Comparison of ENCODE assay signal across 28 cellular contexts in genomic region chrX:43279341-43279808, GRCh38.
"Had no signal": no experiment of that assay in that cellular context is flagged by ENCODE, and none has a peak within 500 bp of the region (broad histone marks: within the 10 kb centered on the region; RNA-seq: fewer than 3 reads in every experiment).

No MANE protein-coding gene starts in this region.

- H3K4me2 ChIP-seq: hepatocyte had no signal

- H3K27ac ChIP-seq: colonic mucosa, coronary artery, dorsolateral prefrontal cortex, epithelial cell of prostate, esophagus muscularis mucosa, esophagus squamous epithelium, foreskin keratinocyte, gastrocnemius medialis, gastroesophageal sphincter, heart left ventricle, heart right ventricle, hepatocyte had no signal

- H2AFZ ChIP-seq: hepatocyte had no signal

- H3K27me3 ChIP-seq: colonic mucosa, esophagus muscularis mucosa, esophagus squamous epithelium, foreskin keratinocyte, gastrocnemius medialis, gastroesophageal sphincter, heart left ventricle, heart right ventricle, hepatocyte had no signal

- H3K36me3 ChIP-seq: colonic mucosa, esophagus muscularis mucosa, esophagus squamous epithelium, gastrocnemius medialis, gastroesophageal sphincter, heart left ventricle, heart right ventricle had no signal

- FAIRE-seq: endometrium, endothelial cell of umbilical vein, frontal cortex had no signal

- ATAC-seq: effector memory CD8-positive, alpha-beta T cell; esophagus mucosa; foreskin keratinocyte; gastrocnemius medialis; gastroesophageal sphincter; heart left ventricle; heart right ventricle had no signal

- H3K4me3 ChIP-seq: colonic mucosa, coronary artery, dorsolateral prefrontal cortex, esophagus muscularis mucosa, esophagus squamous epithelium, gastrocnemius medialis, gastroesophageal sphincter, heart left ventricle, heart right ventricle, hepatocyte had no signal

- H3K79me2 ChIP-seq: hepatocyte had no signal

- H3K4me1 ChIP-seq: colonic mucosa, esophagus muscularis mucosa, esophagus squamous epithelium, foreskin keratinocyte, gastrocnemius medialis, gastroesophageal sphincter, heart left ventricle, heart right ventricle had no signal

- DNase-seq: colonic mucosa; cortex of kidney; dermis blood vessel endothelial cell; dorsolateral prefrontal cortex; effector CD4-positive, alpha-beta T cell; effector CD8-positive, alpha-beta T cell; effector memory CD4-positive, alpha-beta T cell; effector memory CD8-positive, alpha-beta T cell; endodermal cell; erythroblast; esophagus squamous epithelium; foreskin fibroblast; foreskin keratinocyte; foreskin melanocyte; gastrocnemius medialis; glutamatergic neuron; head of caudate nucleus; heart left ventricle; heart right ventricle had no signal

- H3K9me3 ChIP-seq: colonic mucosa, esophagus squamous epithelium, gastrocnemius medialis, gastroesophageal sphincter had no signal
